8 cellular contexts compared by ENCODE assay signal in genomic region chr5:139660105-139660915, GRCh38. TPM values are rescaled to one million over a fixed set of nuclear protein-coding genes. Genes with fewer than 3 reads are reported as not detected.
DNase-seq lines count a peak whose midpoint lies in the region; ATAC-seq and TF ChIP-seq lines count a peak whose summit lies in the region.

No MANE protein-coding gene starts in this region.

- H3K4me3 ChIP-seq in colonic mucosa (peak overlapping the region; percentile 4), mesodermal cell (ENCODE audit: extremely low read depth, insufficient read depth, low read length, poor library complexity, severe bottlenecking) (peak overlapping the region; percentile 26), urinary bladder (ENCODE audit: low read depth, low read length) (no peak overlapping the region)

- 59 to 77% methylated on average over 6 to 10 of the region's 14 CpGs for WGBS in mesodermal cell (ENCODE audit: insufficient coverage in 2 of 2), 2 experiments
- WGBS in urinary bladder, result 42% methylated on average over 14 of the region's 14 CpGs

- peaks cover 21% of the 10 kb centered on the region for H3K4me1 ChIP-seq in colonic mucosa
- peaks cover 68% of the 10 kb centered on the region for H3K4me1 ChIP-seq in mesodermal cell (ENCODE audit: control insufficient read depth, insufficient read depth, low read length, poor library complexity, severe bottlenecking)
- H3K4me1 ChIP-seq in urinary bladder (ENCODE audit: insufficient read depth), result peaks cover 6% of the 10 kb centered on the region

- no peaks in the 10 kb centered on the region for H3K9me3 ChIP-seq in colonic mucosa
- no peaks in the 10 kb centered on the region for H3K9me3 ChIP-seq in mesodermal cell (ENCODE audit: control insufficient read depth, low read length)

- H3K27me3 ChIP-seq in colonic mucosa, result no peaks in the 10 kb centered on the region

- ATAC-seq in HG03457 (IDR thresholded peaks at IDR 0.05; ENCODE audit: unreplicated experiment), result no peak

- no peak for TF ChIP-seq CTCF in C4-2B (conservative IDR thresholded peaks at IDR 0.05)
- TF ChIP-seq CTCF in colonic mucosa (IDR thresholded peaks at IDR 0.05), result no peak

- peak overlapping the region; percentile 52 to 73 for H3K9ac ChIP-seq in colonic mucosa (ENCODE audit: low read depth in 2 of 2, low read length in 2 of 2)

- peak; percentile 41 for DNase-seq in MV-4-11 (lab: John Stamatoyannopoulos, UW)
- peak; percentile 87 for DNase-seq in colonic mucosa
- no peak for DNase-seq in activated CD8-positive, alpha-beta memory T cell treated with anti-CD3 and anti-CD28 coated beads, Interleukin-2, amount 50 U/mL, for 48 hours
- DNase-seq in Kasumi-1 (lab: John Stamatoyannopoulos, UW), result no peak

- no peaks in the 10 kb centered on the region for H3K36me3 ChIP-seq in colonic mucosa
- H3K36me3 ChIP-seq in mesodermal cell (ENCODE audit: control insufficient read depth, insufficient read depth, low read length), result peaks cover 38% of the 10 kb centered on the region
- no peaks in the 10 kb centered on the region for H3K36me3 ChIP-seq in urinary bladder (ENCODE audit: insufficient read depth)

- intact Hi-C loops in colonic mucosa (cut with DNase I), result no loop called here

- H3K27ac ChIP-seq in C4-2B (peak overlapping the region; percentile 95), colonic mucosa (peak overlapping the region; percentile 81), mesodermal cell (ENCODE audit: low read depth, low read length, severe bottlenecking) (peak overlapping the region; percentile 91), urinary bladder (ENCODE audit: low read depth) (peak overlapping the region; percentile 86)

RNA-seq across cellular contexts. Expression of gene CXXC5, which starts 12.2 kb away (rescaled TPM):
- 10 to 100 TPM; 32.3 to 40.4 TPM for total RNA-seq in colonic mucosa
- 118 TPM for polyA plus RNA-seq in mesodermal cell (2013, experiment 1 of 2)
- polyA plus RNA-seq in mesodermal cell (2013, experiment 2 of 2), result 93.8 TPM
- 28.0 TPM for total RNA-seq in urinary bladder
- polyA plus RNA-seq in urinary bladder, result 28.2 TPM

Comparison
In these comparisons a context has a peak if more than half of its experiments do, and no peak if none do; other contexts are left out.
1. DNase-seq: peak in MV-4-11 (single experiment) and colonic mucosa (single experiment); none in activated CD8-positive, alpha-beta memory T cell treated with anti-CD3 and anti-CD28 coated beads, Interleukin-2, amount 50 U/mL, for 48 hours (single experiment) and Kasumi-1 (0 of 2).
2. Peak in every context shown above with its lines, with median percentiles within 50 percentile points of each other: H3K27ac ChIP-seq.